ENCODE assay signal across 20 cellular contexts in the genomic region with DNA sequence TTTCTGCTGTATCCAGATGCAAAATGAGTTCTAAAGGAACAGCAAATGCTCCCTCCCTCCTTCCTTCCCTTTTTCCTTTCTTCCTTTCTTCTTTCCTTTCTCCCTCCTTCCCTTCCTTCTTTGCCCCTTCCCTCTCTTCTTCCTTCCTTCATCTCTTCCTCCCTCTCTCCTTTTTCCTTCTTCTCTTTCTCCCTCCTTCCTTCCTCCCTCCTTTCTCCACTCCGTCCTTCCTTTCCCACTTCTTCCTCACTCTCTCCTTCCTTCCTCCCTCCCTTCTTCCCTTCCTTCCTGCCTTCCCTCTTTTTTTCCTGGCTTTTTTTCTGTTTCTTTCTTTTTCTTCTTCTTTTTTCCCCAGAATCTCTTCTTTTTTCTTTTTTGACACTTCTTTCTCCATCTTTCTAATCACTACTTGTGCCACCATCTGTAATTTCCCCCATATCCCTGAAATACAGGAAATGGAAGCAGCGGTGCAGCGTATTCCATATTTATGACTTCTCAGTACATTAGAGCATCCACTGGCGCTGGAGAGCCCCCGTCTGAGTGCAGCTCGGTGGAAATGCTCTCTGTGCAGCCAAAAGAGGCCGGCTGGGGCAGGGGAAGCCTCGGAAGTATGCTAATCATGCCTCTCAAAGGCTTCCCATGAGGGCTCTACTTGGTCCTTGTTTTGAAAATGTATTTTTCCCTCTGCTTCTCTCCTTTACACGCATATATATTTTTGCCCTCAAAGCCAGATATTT.
"Had no signal": no experiment of that assay in that cellular context is flagged by ENCODE, and none has a peak within 500 bp of the region (broad histone marks: within the 10 kb centered on the region; RNA-seq: fewer than 3 reads in every experiment).

No MANE protein-coding gene starts in this region.

- H3K27ac ChIP-seq: body of pancreas, coronary artery, heart left ventricle, tibial nerve, vagina had no signal

- H3K9me3 Mint-ChIP-seq: activated naive CD8-positive, alpha-beta T cell treated with anti-CD3 and anti-CD28 coated beads for 36 hours; T-helper 1 cell treated with Interleukin-12 subunit alpha and Interleukin-12 subunit beta and Interleukin-4 antibody, amounts not matched to agents 30 μg/mL and 1 μg/mL, for 36 hours had no signal

- H3K4me3 Mint-ChIP-seq: activated naive CD8-positive, alpha-beta T cell treated with anti-CD3 and anti-CD28 coated beads for 36 hours; immature natural killer cell; naive B cell; T-helper 1 cell treated with Interleukin-12 subunit alpha and Interleukin-12 subunit beta and Interleukin-4 antibody, amounts not matched to agents 30 μg/mL and 1 μg/mL, for 36 hours had no signal

- H3K4me1 Mint-ChIP-seq: activated naive CD8-positive, alpha-beta T cell treated with anti-CD3 and anti-CD28 coated beads for 36 hours; naive B cell had no signal

- ATAC-seq: body of pancreas; heart left ventricle; left ventricle myocardium superior; stimulated activated naive CD8-positive, alpha-beta T cell treated with anti-CD3 and anti-CD28 coated beads, Interleukin-15, Interleukin-2, amounts not matched to agents 100 U/mL and 50 U/mL, for 24 hours had no signal

- H3K4me3 ChIP-seq: body of pancreas, coronary artery, heart left ventricle, tibial nerve, vagina had no signal

- H3K36me3 Mint-ChIP-seq: activated naive CD8-positive, alpha-beta T cell treated with anti-CD3 and anti-CD28 coated beads for 36 hours; immature natural killer cell; naive B cell had no signal

- H3K27me3 ChIP-seq: body of pancreas, tibial nerve, vagina had no signal

- H3K27ac Mint-ChIP-seq: activated naive CD8-positive, alpha-beta T cell treated with anti-CD3 and anti-CD28 coated beads for 36 hours; immature natural killer cell; naive B cell; T-helper 1 cell treated with Interleukin-12 subunit alpha and Interleukin-12 subunit beta and Interleukin-4 antibody, amounts not matched to agents 30 μg/mL and 1 μg/mL, for 36 hours had no signal

- DNase-seq: activated CD4-positive, alpha-beta T cell treated with anti-CD3 and anti-CD28 coated beads for 1 hour; activated CD4-positive, alpha-beta T cell treated with anti-CD3 and anti-CD28 coated beads, Interleukin-2, amount 50 U/mL, for 4 hours; activated naive CD4-positive, alpha-beta T cell; activated naive CD8-positive, alpha-beta T cell treated with anti-CD3 and anti-CD28 coated beads for 36 hours; amniotic stem cell; body of pancreas; central memory CD4-positive, alpha-beta T cell; erythroblast; heart left ventricle; immature natural killer cell; kidney glomerular epithelial cell; left ventricle myocardium superior; naive B cell; stimulated activated CD4-positive, alpha-beta T cell treated with anti-CD3 and anti-CD28 coated beads, Interleukin-2, amount 100 ng/mL, for 24 hours; stimulated activated naive CD8-positive, alpha-beta T cell treated with anti-CD3 and anti-CD28 coated beads, Interleukin-15, Interleukin-2, amounts not matched to agents 100 U/mL and 50 U/mL, for 24 hours; substantia nigra had no signal

- H3K4me1 ChIP-seq: body of pancreas, heart left ventricle, vagina had no signal

- H3K9me3 ChIP-seq: body of pancreas, heart left ventricle, tibial nerve, vagina had no signal

- H3K36me3 ChIP-seq: heart left ventricle, tibial nerve, vagina had no signal
